Comparison of ENCODE assay signal across 22 cellular contexts in the genomic region with DNA sequence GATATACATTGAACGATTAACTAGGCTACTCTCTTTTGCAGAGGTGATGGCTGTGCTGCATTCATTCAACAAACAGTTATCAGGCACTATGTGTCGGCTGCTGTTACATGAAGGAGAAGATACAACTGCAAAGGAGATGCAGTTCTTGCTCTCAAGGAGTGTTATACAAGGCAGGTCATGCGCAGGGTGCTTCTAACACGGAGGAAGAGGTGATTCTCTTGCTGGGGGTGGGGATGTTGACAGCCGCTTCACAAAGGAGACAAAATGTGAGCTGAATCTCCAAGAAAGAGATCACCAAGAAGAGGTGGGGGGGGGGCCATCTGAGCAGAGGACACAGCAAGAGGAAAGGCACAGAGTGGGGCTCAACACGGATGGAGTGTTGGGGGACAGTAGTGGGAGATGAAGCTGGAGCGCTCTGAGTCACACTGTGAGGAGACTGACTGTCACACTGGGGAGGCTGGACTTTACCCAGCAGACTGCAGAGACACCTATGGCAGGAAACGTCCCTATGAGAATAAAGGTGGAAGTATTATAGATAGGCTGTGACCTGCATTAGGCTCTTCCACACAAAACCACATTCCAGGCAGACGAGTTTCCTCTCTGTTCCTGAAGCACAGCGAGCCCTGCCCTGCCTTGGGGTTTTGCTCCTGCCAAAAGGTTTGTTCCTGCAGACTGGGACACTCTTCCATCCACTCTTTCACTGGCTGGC. TPM values are rescaled to one million over a fixed set of nuclear protein-coding genes. Genes with fewer than 3 reads are reported as not detected.
"Had no signal": no experiment of that assay in that cellular context is flagged by ENCODE, and none has a peak within 500 bp of the region (broad histone marks: within the 10 kb centered on the region; RNA-seq: fewer than 3 reads in every experiment).

No MANE protein-coding gene starts in this region.

- H3K9me3 ChIP-seq: adrenal gland, thyroid gland had no signal

- H3K27me3 Mint-ChIP-seq: naive thymus-derived CD8-positive, alpha-beta T cell had no signal

- H3K4me3 Mint-ChIP-seq: activated T-helper 1 cell treated with anti-CD3 and anti-CD28 coated beads, Interleukin-12 subunit alpha, Interleukin-12 subunit beta, Interleukin-2, Interleukin-4 antibody, amounts not matched to agents 30 ng/mL and 10 ng/mL and 1 ng/mL, durations not matched to agents 14 hours and 24 hours and 36 hours; dendritic cell treated with granulocyte-macrophage colony-stimulating factor and Interleukin-4, amounts not matched to agents 40 ng/mL and 50 ng/mL, for 4 days; naive thymus-derived CD8-positive, alpha-beta T cell had no signal

- H3K4me1 Mint-ChIP-seq: naive thymus-derived CD8-positive, alpha-beta T cell had no signal

- ATAC-seq: activated naive CD4-positive, alpha-beta T cell treated with anti-CD3 and anti-CD28 coated beads, Interleukin-2, amount 50 U/mL, for 72 hours; naive thymus-derived CD8-positive, alpha-beta T cell had no signal

- H3K27ac Mint-ChIP-seq: activated T-helper 1 cell treated with anti-CD3 and anti-CD28 coated beads, Interleukin-12 subunit alpha, Interleukin-12 subunit beta, Interleukin-2, Interleukin-4 antibody, amounts not matched to agents 30 ng/mL and 10 ng/mL and 1 ng/mL, durations not matched to agents 14 hours and 24 hours and 36 hours; dendritic cell treated with granulocyte-macrophage colony-stimulating factor and Interleukin-4, amounts not matched to agents 40 ng/mL and 50 ng/mL, for 4 days; naive thymus-derived CD8-positive, alpha-beta T cell had no signal

- DNase-seq: activated CD4-positive, alpha-beta T cell treated with anti-CD3 and anti-CD28 coated beads for 1 hour; activated CD8-positive, alpha-beta memory T cell treated with anti-CD3 and anti-CD28 coated beads for 24 hours; activated gamma-delta T cell treated with Interleukin-2 at 50 U/mL for 16 hours; adrenal gland; effector CD8-positive, alpha-beta T cell; glutamatergic neuron; kidney glomerular epithelial cell; mesenchymal stem cell; naive thymus-derived CD8-positive, alpha-beta T cell; stimulated activated CD4-positive, alpha-beta T cell treated with anti-CD3 and anti-CD28 coated beads, Interleukin-2, amount 100 ng/mL, for 24 hours; stimulated activated naive CD4-positive, alpha-beta T cell treated with Interleukin-2 at 50 U/mL for 16 hours; thyroid gland; WERI-Rb-1 had no signal

- H3K27me3 ChIP-seq: adrenal gland, thyroid gland had no signal

- H3K27ac ChIP-seq: adrenal gland, thyroid gland, WERI-Rb-1 had no signal

- H3K4me1 ChIP-seq: adrenal gland had no signal

- H3K4me3 ChIP-seq: adrenal gland, thyroid gland had no signal

- H3K9me3 Mint-ChIP-seq: activated naive CD4-positive, alpha-beta T cell treated with anti-CD3 and anti-CD28 coated beads, Interleukin-2, amount 50 U/mL, for 72 hours; activated T-helper 1 cell treated with anti-CD3 and anti-CD28 coated beads, Interleukin-12 subunit alpha, Interleukin-12 subunit beta, Interleukin-2, Interleukin-4 antibody, amounts not matched to agents 30 ng/mL and 10 ng/mL and 1 ng/mL, durations not matched to agents 14 hours and 24 hours and 36 hours; dendritic cell treated with granulocyte-macrophage colony-stimulating factor and Interleukin-4, amounts not matched to agents 40 ng/mL and 50 ng/mL, for 4 days; naive thymus-derived CD8-positive, alpha-beta T cell had no signal

RNA-seq across cellular contexts. Expression of a gene that starts 21.0 kb away (rescaled TPM):
- total RNA-seq: activated T-helper 1 cell treated with anti-CD3 and anti-CD28 coated beads, Interleukin-12 subunit alpha, Interleukin-12 subunit beta, Interleukin-2, Interleukin-4 antibody, amounts not matched to agents 30 ng/mL and 10 ng/mL and 1 ng/mL, durations not matched to agents 14 hours and 24 hours and 36 hours; astrocyte; bronchial epithelial cell; endothelial cell of umbilical vein; lower leg skin; naive thymus-derived CD8-positive, alpha-beta T cell; subcutaneous adipose tissue; T-helper 2 cell treated with Interferon-gamma antibody and Interleukin-4, amounts not matched to agents 100 ng/mL and 5 ng/mL, for 36 hours; thyroid gland had no signal
- polyA plus RNA-seq: endothelial cell of umbilical vein; naive thymus-derived CD8-positive, alpha-beta T cell had no signal
